In genomic region chr17:44384281-44384822, GRCh38 we compare ENCODE assay signal across 9 cellular contexts. TPM values are rescaled to one million over a fixed set of nuclear protein-coding genes. Genes with fewer than 3 reads are reported as not detected.
DNase-seq lines count a peak whose midpoint lies in the region; ATAC-seq, FAIRE-seq and TF ChIP-seq lines count a peak whose summit lies in the region.
"Had no signal": no experiment of that assay in that cellular context is flagged by ENCODE, and none has a peak within 500 bp of the region (broad histone marks: within the 10 kb centered on the region; RNA-seq: fewer than 3 reads in every experiment).

No MANE protein-coding gene starts in this region.

- intact Hi-C loops in CD14-positive monocyte (cut with micrococcal nuclease): no loop called here

- H3K9me3 Mint-ChIP-seq in CD14-positive monocyte (peaks cover 0 to under 1% (median 0%) of the 10 kb centered on the region in 7 donors), nephron (no peaks in the 10 kb centered on the region)
- peaks cover 0 to under 1% of the 10 kb centered on the region in 2 donors for H3K9me3 Mint-ChIP-seq in effector memory CD8-positive, alpha-beta T cell

- H3K4me1 Mint-ChIP-seq in CD14-positive monocyte (peaks cover 20% of the 10 kb centered on the region), nephron (peaks cover 4% of the 10 kb centered on the region)
- H3K4me1 Mint-ChIP-seq in effector memory CD8-positive, alpha-beta T cell (ENCODE audit: low read depth in 2 of 2): peaks cover 7 to 8% of the 10 kb centered on the region in 2 donors

- DNase-seq in CD14-positive monocyte (ENCODE audit: low spot score) (no peak), HTR-8/SVneo (ENCODE audit: insufficient read length, low spot score) (no peak), SIG-M5 treated with dmso at 0.1 percent for 504 hours (lab: John Stamatoyannopoulos, UW; ENCODE audit: unreplicated experiment) (no peak), NCI-H1436 (lab: John Stamatoyannopoulos, UW) (no peak), NCI-H1417 (lab: John Stamatoyannopoulos, UW) (no peak)
- DNase-seq in effector memory CD8-positive, alpha-beta T cell: no peak
- DNase-seq: gastrocnemius medialis had no signal

- peak; percentile 46 for FAIRE-seq in HTR-8/SVneo (lab: Jason Lieb, UNC)

- no peak overlapping the region for H3K27ac Mint-ChIP-seq in CD14-positive monocyte
- H3K27ac Mint-ChIP-seq in effector memory CD8-positive, alpha-beta T cell: no peak overlapping the region
- H3K27ac Mint-ChIP-seq in nephron: peak overlapping the region in 1 of 3 experiments; percentile 79

- H3K27me3 Mint-ChIP-seq in CD14-positive monocyte (ENCODE audit: low read depth in 3 of 3) (peaks cover 34 to 48% (median 38%) of the 10 kb centered on the region in 3 donors), nephron (ENCODE audit: low read depth) (peaks cover 37% of the 10 kb centered on the region)
- H3K27me3 Mint-ChIP-seq in effector memory CD8-positive, alpha-beta T cell: peaks cover 24 to 59% of the 10 kb centered on the region in 2 donors

- H3K36me3 Mint-ChIP-seq in CD14-positive monocyte: peaks cover 0 to 4% of the 10 kb centered on the region in 2 donors
- peaks cover 7% of the 10 kb centered on the region for H3K36me3 Mint-ChIP-seq in effector memory CD8-positive, alpha-beta T cell (ENCODE audit: insufficient read depth)
- no peaks in the 10 kb centered on the region for H3K36me3 Mint-ChIP-seq in nephron (ENCODE audit: low read depth)

- no peak for TF ChIP-seq CTCF in CD14-positive monocyte (IDR thresholded peaks at IDR 0.05)
- no peak for TF ChIP-seq CTCF in nephron (IDR thresholded peaks at IDR 0.05; ENCODE audit: unreplicated experiment in 3 of 3)

- H3K4me3 Mint-ChIP-seq in CD14-positive monocyte (peak overlapping the region; percentile 7 to 90), nephron (peak overlapping the region; percentile 83 to 86 (median 85))
- H3K4me3 Mint-ChIP-seq in effector memory CD8-positive, alpha-beta T cell: peak overlapping the region; percentile 76

- ATAC-seq in effector memory CD8-positive, alpha-beta T cell (replicated peaks): no peak
- no peak for ATAC-seq in HG02970 (IDR thresholded peaks at IDR 0.05; ENCODE audit: low FRiP score, unreplicated experiment)

RNA-seq across cellular contexts. Expression of gene ITGA2B, which starts 5.1 kb away (rescaled TPM):
- 1 to 10 TPM; 1.1 to 1.2 TPM for polyA plus RNA-seq in CD14-positive monocyte

RNA-seq across cellular contexts. Expression of gene FAM171A2, which starts 20.7 kb away (rescaled TPM):
- not detected for polyA plus RNA-seq in CD14-positive monocyte

RNA-seq across cellular contexts. Expression of gene GRN, which starts 39.2 kb away (rescaled TPM):
- 1,000 to 10,000 TPM; 1,303 to 1,960 TPM for polyA plus RNA-seq in CD14-positive monocyte

RNA-seq across cellular contexts. Expression of gene SLC25A39, which starts 59.7 kb away (rescaled TPM):
- polyA plus RNA-seq in CD14-positive monocyte: 10 to 100 TPM; 64.0 to 64.5 TPM
